Comparison of ENCODE assay signal across 8 cellular contexts in the genomic region with DNA sequence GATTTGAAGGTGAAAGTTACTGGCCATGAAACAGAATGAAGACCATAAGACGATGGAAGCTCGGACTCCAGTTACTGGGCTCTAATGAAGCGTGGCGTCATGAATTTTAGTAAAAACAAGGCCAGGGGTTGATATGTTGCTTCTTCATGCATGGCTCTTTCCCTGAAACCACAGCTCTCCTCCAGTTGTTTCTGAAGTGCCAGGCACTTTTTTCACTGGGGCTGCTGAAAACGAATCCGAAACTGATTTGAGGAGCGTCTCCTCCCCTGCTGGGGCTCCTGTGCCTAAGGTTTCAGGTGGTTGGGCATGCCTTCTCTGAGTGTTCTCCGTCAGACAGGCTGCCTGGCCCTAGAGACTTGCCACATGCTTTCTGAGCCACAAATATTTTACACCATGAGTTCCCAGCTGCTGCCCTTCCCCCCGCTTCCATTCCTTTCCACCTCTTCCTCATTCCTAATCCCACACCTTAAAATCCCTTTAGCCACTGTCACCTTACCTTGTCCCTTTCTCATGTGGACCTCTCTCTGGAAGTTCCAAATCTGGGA. TPM values are rescaled to one million over a fixed set of nuclear protein-coding genes. Genes with fewer than 3 reads are reported as not detected.
A peak's percentile ranks its signal among the peaks of the same experiment; 100 is the strongest.
DNase-seq lines count a peak whose midpoint lies in the region; ATAC-seq and TF ChIP-seq lines count a peak whose summit lies in the region.

No MANE protein-coding gene starts in this region.

- peak; percentile 75 to 81 for ATAC-seq in CD4-positive, CD25-positive, alpha-beta regulatory T cell (ENCODE audit: low read depth in 2 of 2)
- ATAC-seq in GM19463 (IDR thresholded peaks at IDR 0.05; ENCODE audit: unreplicated experiment): peak; percentile 52
- ATAC-seq in activated CD8-positive, alpha-beta memory T cell treated with anti-CD3 and anti-CD28 coated beads, Interleukin-2, amount 10 ng/mL, durations not matched to agents 7 days and 5 days: peak; percentile 77

- no peaks in the 10 kb centered on the region for H3K9me3 Mint-ChIP-seq in CD4-positive, CD25-positive, alpha-beta regulatory T cell
- no peaks in the 10 kb centered on the region for H3K9me3 Mint-ChIP-seq in activated CD8-positive, alpha-beta memory T cell treated with anti-CD3 and anti-CD28 coated beads, Interleukin-2, amount 10 ng/mL, durations not matched to agents 7 days and 5 days (ENCODE audit: low read depth)
- H3K9me3 Mint-ChIP-seq in osteocyte (ENCODE audit: unreplicated experiment): no peaks in the 10 kb centered on the region

- no peaks in the 10 kb centered on the region for H3K36me3 Mint-ChIP-seq in CD4-positive, CD25-positive, alpha-beta regulatory T cell
- H3K36me3 Mint-ChIP-seq in activated CD8-positive, alpha-beta memory T cell treated with anti-CD3 and anti-CD28 coated beads, Interleukin-2, amount 10 ng/mL, durations not matched to agents 7 days and 5 days: no peaks in the 10 kb centered on the region
- no peaks in the 10 kb centered on the region for H3K36me3 Mint-ChIP-seq in osteocyte (ENCODE audit: unreplicated experiment)

- TF ChIP-seq POLR2A in esophagus squamous epithelium (IDR thresholded peaks at IDR 0.05) (no peak), uterus (IDR thresholded peaks at IDR 0.05) (no peak)

- H3K36me3 ChIP-seq in CD4-positive, CD25-positive, alpha-beta regulatory T cell (ENCODE audit: control insufficient read depth, insufficient read depth, low read length): no peaks in the 10 kb centered on the region
- no peaks in the 10 kb centered on the region for H3K36me3 ChIP-seq in esophagus squamous epithelium
- H3K36me3 ChIP-seq in uterus: no peaks in the 10 kb centered on the region

- CTCF ChIA-PET in activated CD8-positive, alpha-beta memory T cell treated with anti-CD3 and anti-CD28 coated beads, Interleukin-2, amount 10 ng/mL, durations not matched to agents 7 days and 5 days (lab: Charles Lee): interaction anchor here (1.0 to 6.8 kb wide), 6 partner anchors 13 to 444 kb away, joined by 3 to 45 read pairs (median 11); a partner anchor contains a TSS

- intact Hi-C loops in esophagus squamous epithelium (cut with DNase I) (no loop called here), uterus (cut with DNase I; ENCODE audit: low total_unique reads) (no loop called here)

- H3K4me1 ChIP-seq in CD4-positive, CD25-positive, alpha-beta regulatory T cell (ENCODE audit: control insufficient read depth, insufficient read depth, low read length, poor library complexity, severe bottlenecking): peaks cover 38% of the 10 kb centered on the region
- H3K4me1 ChIP-seq in esophagus squamous epithelium (peaks cover 0 to 29% (median 9%) of the 10 kb centered on the region in 3 donors), uterus (no peaks in the 10 kb centered on the region)

- H3K9me3 ChIP-seq in CD4-positive, CD25-positive, alpha-beta regulatory T cell (ENCODE audit: control insufficient read depth in 2 of 2, low read length in 2 of 2): no peaks in the 10 kb centered on the region
- H3K9me3 ChIP-seq in esophagus squamous epithelium (no peaks in the 10 kb centered on the region), uterus (no peaks in the 10 kb centered on the region)

- DNase-seq in CD4-positive, CD25-positive, alpha-beta regulatory T cell: peak; percentile 46 to 89 (median 70)
- DNase-seq in LHCN-M2 (ENCODE audit: low read depth) (peak; percentile 92), esophagus squamous epithelium (lab: John Stamatoyannopoulos, UW) (no peak), osteocyte (ENCODE audit: extremely low spot score, unreplicated experiment) (no peak), uterus (peak in 1 of 2 donors; percentile 46), cerebellum (ENCODE audit: low spot score) (no peak)
- DNase-seq in activated CD8-positive, alpha-beta memory T cell treated with anti-CD3 and anti-CD28 coated beads, Interleukin-2, amount 10 ng/mL, durations not matched to agents 7 days and 5 days: peak; percentile 88

- H3K4me3 Mint-ChIP-seq in CD4-positive, CD25-positive, alpha-beta regulatory T cell: peak overlapping the region; percentile 72 to 93 (median 86)
- H3K4me3 Mint-ChIP-seq in activated CD8-positive, alpha-beta memory T cell treated with anti-CD3 and anti-CD28 coated beads, Interleukin-2, amount 10 ng/mL, durations not matched to agents 7 days and 5 days: peak overlapping the region; percentile 72
- H3K4me3 Mint-ChIP-seq in osteocyte (ENCODE audit: unreplicated experiment): peak overlapping the region; percentile 10

- H3K4me1 Mint-ChIP-seq in CD4-positive, CD25-positive, alpha-beta regulatory T cell: peaks cover 7 to 53% (median 32%) of the 10 kb centered on the region in 4 donors
- peaks cover 52% of the 10 kb centered on the region for H3K4me1 Mint-ChIP-seq in activated CD8-positive, alpha-beta memory T cell treated with anti-CD3 and anti-CD28 coated beads, Interleukin-2, amount 10 ng/mL, durations not matched to agents 7 days and 5 days
- peaks cover 47% of the 10 kb centered on the region for H3K4me1 Mint-ChIP-seq in osteocyte (ENCODE audit: unreplicated experiment)

- H3K27ac Mint-ChIP-seq in CD4-positive, CD25-positive, alpha-beta regulatory T cell: peak overlapping the region; percentile 93 to 100 (median 97)
- peak overlapping the region; percentile 99 for H3K27ac Mint-ChIP-seq in activated CD8-positive, alpha-beta memory T cell treated with anti-CD3 and anti-CD28 coated beads, Interleukin-2, amount 10 ng/mL, durations not matched to agents 7 days and 5 days
- peak overlapping the region; percentile 74 for H3K27ac Mint-ChIP-seq in osteocyte (ENCODE audit: unreplicated experiment)

- no peaks in the 10 kb centered on the region for H3K27me3 ChIP-seq in CD4-positive, CD25-positive, alpha-beta regulatory T cell (ENCODE audit: control insufficient read depth, insufficient read depth, low read length)
- H3K27me3 ChIP-seq in esophagus squamous epithelium (no peaks in the 10 kb centered on the region), uterus (no peaks in the 10 kb centered on the region)

- TF ChIP-seq CTCF in esophagus squamous epithelium (IDR thresholded peaks at IDR 0.05): no peak
- TF ChIP-seq CTCF in osteocyte (IDR thresholded peaks at IDR 0.05): no peak
- no peak for TF ChIP-seq CTCF in uterus (IDR thresholded peaks at IDR 0.05)

- peak overlapping the region; percentile 89 for H3K4me3 ChIP-seq in CD4-positive, CD25-positive, alpha-beta regulatory T cell (ENCODE audit: low read depth, low read length)
- H3K4me3 ChIP-seq in esophagus squamous epithelium: peak overlapping the region in 3 of 4 donors; percentile 5 to 20 (median 19)
- no peak overlapping the region for H3K4me3 ChIP-seq in uterus

- H3K27me3 Mint-ChIP-seq in CD4-positive, CD25-positive, alpha-beta regulatory T cell: peaks cover 5% of the 10 kb centered on the region
- H3K27me3 Mint-ChIP-seq in activated CD8-positive, alpha-beta memory T cell treated with anti-CD3 and anti-CD28 coated beads, Interleukin-2, amount 10 ng/mL, durations not matched to agents 7 days and 5 days: no peaks in the 10 kb centered on the region
- no peaks in the 10 kb centered on the region for H3K27me3 Mint-ChIP-seq in osteocyte (ENCODE audit: unreplicated experiment)

- 33 to 44% methylated on average over 9 of the region's 9 CpGs for WGBS in esophagus squamous epithelium, 2 donors

- peak overlapping the region; percentile 77 for H3K27ac ChIP-seq in CD4-positive, CD25-positive, alpha-beta regulatory T cell (ENCODE audit: insufficient read depth, low read length, poor library complexity, severe bottlenecking)
- peak overlapping the region; percentile 40 to 78 (median 70) for H3K27ac ChIP-seq in esophagus squamous epithelium
- peak overlapping the region; percentile 49 to 75 for H3K27ac ChIP-seq in uterus

RNA-seq across cellular contexts. Expression of a gene that starts 3.7 kb away (rescaled TPM):
- total RNA-seq in CD4-positive, CD25-positive, alpha-beta regulatory T cell: not detected
- polyA plus RNA-seq in CD4-positive, CD25-positive, alpha-beta regulatory T cell: not detected
- total RNA-seq in LHCN-M2 (2014; rRNA removed) (0.69 TPM in 1 of 2 replicates, not detected in the other), esophagus squamous epithelium (not detected), osteocyte (not detected in 2 replicates), uterus (1 to 10 TPM in 1 of 4 donors, not detected in 3; 3.2 TPM), cerebellum (1.1 TPM)
- 7.1 TPM for polyA plus RNA-seq in LHCN-M2 (2012)
- total RNA-seq in activated CD8-positive, alpha-beta memory T cell treated with anti-CD3 and anti-CD28 coated beads, Interleukin-2, amount 10 ng/mL, durations not matched to agents 7 days and 5 days: under 1 TPM in 1 of 2 experiments, not detected in 1; 0.82 TPM

RNA-seq across cellular contexts. Expression of a gene that starts 16.4 kb away (rescaled TPM):
- 63.5 TPM for total RNA-seq in CD4-positive, CD25-positive, alpha-beta regulatory T cell
- polyA plus RNA-seq in CD4-positive, CD25-positive, alpha-beta regulatory T cell: 100 to 1,000 TPM in 1 of 4 donors, 10 to 100 TPM in 3; 76.4 to 114 (median 96.8) TPM
- total RNA-seq in LHCN-M2 (2014; rRNA removed) (87.9 and 100 TPM in 2 replicates), esophagus squamous epithelium (10 to 100 TPM; 26.4 to 45.9 (median 38.3) TPM), osteocyte (102 and 112 TPM in 2 replicates), uterus (100 to 1,000 TPM in 3 of 4 donors, 10 to 100 TPM in 1; 87.1 to 129 (median 108) TPM), cerebellum (80.0 TPM)
- 39.6 TPM for polyA plus RNA-seq in LHCN-M2 (2012)
- total RNA-seq in activated CD8-positive, alpha-beta memory T cell treated with anti-CD3 and anti-CD28 coated beads, Interleukin-2, amount 10 ng/mL, durations not matched to agents 7 days and 5 days: 100 to 1,000 TPM; 151 to 155 TPM

RNA-seq across cellular contexts. Expression of a gene that starts 48.1 kb away (rescaled TPM):
- 18.4 TPM for total RNA-seq in CD4-positive, CD25-positive, alpha-beta regulatory T cell
- under 1 TPM in 1 of 4 donors, not detected in 3; 0.05 TPM for polyA plus RNA-seq in CD4-positive, CD25-positive, alpha-beta regulatory T cell
- total RNA-seq in LHCN-M2 (2014; rRNA removed): 3.8 and 4.5 TPM in 2 replicates
- polyA plus RNA-seq in LHCN-M2 (2012): 2.8 TPM
- under 1 TPM; 0.21 to 0.93 TPM for total RNA-seq in activated CD8-positive, alpha-beta memory T cell treated with anti-CD3 and anti-CD28 coated beads, Interleukin-2, amount 10 ng/mL, durations not matched to agents 7 days and 5 days
- 1 to 10 TPM in 2 of 4 donors, under 1 TPM in 2; 0.23 to 7.2 (median 2.8) TPM for total RNA-seq in esophagus squamous epithelium
- total RNA-seq in osteocyte: 2.5 and 3.3 TPM in 2 replicates
- total RNA-seq in uterus: 10 to 100 TPM in 3 of 4 donors, 1 to 10 TPM in 1; 7.4 to 28.7 (median 23.5) TPM
- total RNA-seq in cerebellum: 1.6 TPM

Comparison
In these comparisons a context has a peak if more than half of its experiments do, and no peak if none do; other contexts are left out.
1. DNase-seq: peak in CD4-positive, CD25-positive, alpha-beta regulatory T cell (3 of 3), LHCN-M2 (single experiment) and activated CD8-positive, alpha-beta memory T cell treated with anti-CD3 and anti-CD28 coated beads, Interleukin-2, amount 10 ng/mL, durations not matched to agents 7 days and 5 days (single experiment); none in esophagus squamous epithelium (single experiment), osteocyte (single experiment) and cerebellum (single experiment).
2. H3K4me3 ChIP-seq: peak in CD4-positive, CD25-positive, alpha-beta regulatory T cell (single experiment) and esophagus squamous epithelium (3 of 4); none in uterus (0 of 2).
3. H3K4me3 Mint-ChIP-seq: peak in every context shown above with its lines; median percentile 86 in CD4-positive, CD25-positive, alpha-beta regulatory T cell; 72 in activated CD8-positive, alpha-beta memory T cell treated with anti-CD3 and anti-CD28 coated beads, Interleukin-2, amount 10 ng/mL, durations not matched to agents 7 days and 5 days; 10 in osteocyte.
4. Peak in every context shown above with its lines, with median percentiles within 50 percentile points of each other: ATAC-seq, H3K27ac ChIP-seq and H3K27ac Mint-ChIP-seq.